In the genomic region with DNA sequence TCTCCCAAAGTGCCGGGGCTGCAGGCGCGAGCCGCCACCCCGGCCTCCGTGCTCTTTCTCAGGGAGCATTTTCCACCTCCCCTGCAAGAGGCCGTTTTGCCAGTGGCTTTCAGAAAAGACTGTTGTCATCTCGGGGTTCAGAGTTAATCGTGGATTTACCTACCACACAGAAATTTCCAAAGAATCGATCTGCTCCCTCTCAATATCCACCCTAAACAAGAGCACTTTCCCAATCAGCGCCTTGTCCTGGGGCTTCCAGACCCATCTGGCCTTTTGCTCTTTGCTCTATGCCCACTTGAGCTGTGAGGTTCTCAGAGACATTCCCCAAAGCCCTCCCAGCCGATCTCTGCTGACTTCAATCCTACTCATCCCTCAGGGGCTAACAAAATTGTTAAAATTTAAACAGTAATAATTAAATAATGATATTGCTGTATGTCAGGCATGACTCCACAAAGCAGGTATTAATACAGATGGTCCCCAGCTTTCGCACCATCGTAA, we compare ENCODE assay signal across 8 cellular contexts.
DNase-seq lines count a peak whose midpoint lies in the region; ATAC-seq and TF ChIP-seq lines count a peak whose summit lies in the region.

No MANE protein-coding gene starts in this region.

- no peak for DNase-seq in Calu3
- no peak for DNase-seq in OCI-LY7 (ENCODE audit: low spot score)
- peak; percentile 40 for DNase-seq in sciatic nerve (ENCODE audit: low spot score)
- no peak for DNase-seq in DMS153 (lab: John Stamatoyannopoulos, UW)
- DNase-seq in NCI-H1436 (lab: John Stamatoyannopoulos, UW): no peak

- H3K27ac ChIP-seq in OCI-LY7 (ENCODE audit: low read depth, low read length, poor library complexity, severe bottlenecking) (no peak overlapping the region), esophagus (ENCODE audit: low read depth in 2 of 2, low read length in 1 of 2) (peak overlapping the region; percentile 98)

- H3K79me2 ChIP-seq in OCI-LY7 (ENCODE audit: insufficient read depth, low read depth, low read length): no peaks in the 10 kb centered on the region

- peaks cover 21% of the 10 kb centered on the region for H3K4me1 Mint-ChIP-seq in Calu3 (ENCODE audit: low read depth, unreplicated experiment)

- POLR2A ChIA-PET in OCI-LY7 (lab: Charles Lee): interaction anchor here (1.2 to 3.1 kb wide), 3 partner anchors 10 to 174 kb away, joined by 3 to 14 read pairs (median 7); no protein-coding TSS in a partner anchor

- TF ChIP-seq CTCF in Calu3 (IDR thresholded peaks at IDR 0.05; ENCODE audit: unreplicated experiment) (no peak), OCI-LY7 (conservative IDR thresholded peaks at IDR 0.05; ENCODE audit: low read length) (no peak)

- CTCF ChIA-PET in Calu3 (lab: Charles Lee) (interaction anchor here (1.0 to 1.9 kb wide), 3 partner anchors 174 to 373 kb away, joined by 6 to 12 read pairs (median 6); partner anchors contain the start of gene RAD52), OCI-LY7 (lab: Charles Lee; ENCODE audit: unreplicated experiment) (interaction anchor here (0.6 to 1.5 kb wide), 3 partner anchors 33 to 373 kb away, joined by 3 to 4 read pairs (median 4); partner anchors contain the start of gene RAD52)

- no peaks in the 10 kb centered on the region for H3K36me3 ChIP-seq in OCI-LY7 (ENCODE audit: insufficient read depth, low read length)
- no peaks in the 10 kb centered on the region for H3K36me3 ChIP-seq in esophagus (ENCODE audit: control insufficient read depth in 2 of 2, insufficient read depth in 2 of 2, low read length in 1 of 2)

- BruUV-seq in Calu3 (replicated peaks; lab: Mats Ljungman, UMichigan) (no TSS peak), OCI-LY7 (replicated peaks; lab: Mats Ljungman, UMichigan) (no TSS peak)

- H3K4me1 ChIP-seq in OCI-LY7 (ENCODE audit: insufficient read depth, low read length, poor library complexity, severe bottlenecking) (peaks cover 13% of the 10 kb centered on the region), esophagus (ENCODE audit: control insufficient read depth in 2 of 2, insufficient read depth in 2 of 2, low read length in 1 of 2) (peaks cover 3 to 18% of the 10 kb centered on the region in 2 donors)

- no peaks in the 10 kb centered on the region for H4K20me1 ChIP-seq in OCI-LY7 (ENCODE audit: insufficient read depth, low read length)

- H3K9me2 ChIP-seq in OCI-LY7 (ENCODE audit: insufficient read depth, low read length): no peaks in the 10 kb centered on the region

- peak overlapping the region; percentile 33 for H3K4me3 Mint-ChIP-seq in Calu3 (ENCODE audit: low read depth, unreplicated experiment)

- no peak overlapping the region for H3K4me3 ChIP-seq in OCI-LY7 (ENCODE audit: low read depth, low read length, poor library complexity, severe bottlenecking)
- H3K4me3 ChIP-seq in esophagus (ENCODE audit: low read depth in 1 of 2, low read length in 2 of 2): no peak overlapping the region

- intact Hi-C loops in Calu3 (cut with micrococcal nuclease; ENCODE audit: unreplicated experiment) (loop anchor here (1.0 to 10.0 kb wide), 3 partner anchors 58 to 238 kb away; no protein-coding TSS in a partner anchor), OCI-LY7 (cut with micrococcal nuclease; ENCODE audit: unreplicated experiment) (loop anchor here (1.0 to 10.0 kb wide), 5 partner anchors 98 to 518 kb away; partner anchors contain the start of gene RAD52), sciatic nerve (cut with DNase I) (loop anchor here (10.0 kb wide), 2 partner anchors 68 to 178 kb away; partner anchors contain the start of gene WNK1)

- WGBS in esophagus, 2 donors: 90% methylated on average over 14 of the region's 14 CpGs

- peaks cover 5% of the 10 kb centered on the region for H3K36me3 Mint-ChIP-seq in Calu3 (ENCODE audit: insufficient read depth, unreplicated experiment)

- H3K9me3 ChIP-seq in OCI-LY7 (ENCODE audit: low read length) (no peaks in the 10 kb centered on the region), esophagus (ENCODE audit: control insufficient read depth in 2 of 2, insufficient read depth in 1 of 2, low read depth in 1 of 2, low read length in 1 of 2) (no peaks in the 10 kb centered on the region)

- peak overlapping the region; percentile 95 for H2AFZ ChIP-seq in OCI-LY7 (ENCODE audit: low read length)

- no peak for ATAC-seq in sciatic nerve
- ATAC-seq in HG02759 (IDR thresholded peaks at IDR 0.05; ENCODE audit: unreplicated experiment): no peak
- no peak for ATAC-seq in GM19452 (IDR thresholded peaks at IDR 0.05; ENCODE audit: unreplicated experiment)

- H3K9me3 Mint-ChIP-seq in Calu3 (ENCODE audit: low read depth, unreplicated experiment): no peaks in the 10 kb centered on the region

- peaks cover 18% of the 10 kb centered on the region for H3K27me3 Mint-ChIP-seq in Calu3 (ENCODE audit: unreplicated experiment)

- peak overlapping the region; percentile 38; the same call in 1 of the 2 replicates for H3K4me2 ChIP-seq in OCI-LY7 (ENCODE audit: low read length)

- H3K27me3 ChIP-seq in esophagus (ENCODE audit: control insufficient read depth in 1 of 2, insufficient read depth in 2 of 2, low read length in 2 of 2): no peaks in the 10 kb centered on the region

- H3K27ac Mint-ChIP-seq in Calu3 (ENCODE audit: unreplicated experiment): no peak overlapping the region
